9 cellular contexts compared by ENCODE assay signal in genomic region chr7:98286093-98286525, GRCh38. TPM values are rescaled to one million over a fixed set of nuclear protein-coding genes. Genes with fewer than 3 reads are reported as not detected.
DNase-seq lines count a peak whose midpoint lies in the region; ATAC-seq and TF ChIP-seq lines count a peak whose summit lies in the region.
"Had no signal": no experiment of that assay in that cellular context is flagged by ENCODE, and none has a peak within 500 bp of the region (broad histone marks: within the 10 kb centered on the region; RNA-seq: fewer than 3 reads in every experiment).

No MANE protein-coding gene starts in this region.

- no peak for ATAC-seq in activated naive CD8-positive, alpha-beta T cell treated with anti-CD3 and anti-CD28 coated beads, Interleukin-2, amount 50 U/mL, for 24 hours
- ATAC-seq in aorta (ENCODE audit: low FRiP score): no peak
- no peak for ATAC-seq in activated CD8-positive, alpha-beta memory T cell treated with anti-CD3 and anti-CD28 coated beads, Interleukin-2, amount 10 ng/mL, durations not matched to agents 7 days and 5 days
- ATAC-seq: activated T-cell treated with anti-CD3 and anti-CD28 coated beads, Interleukin-2, amount 50 U/mL, for 72 hours had no signal

- H4K91ac ChIP-seq in mesenchymal stem cell (ENCODE audit: low read length): peak overlapping the region; percentile 40

- H3K4me1 ChIP-seq in mesenchymal stem cell (ENCODE audit: control insufficient read depth, insufficient read depth, low read depth, low read length): peaks cover 57% of the 10 kb centered on the region
- H3K4me1 ChIP-seq in aorta (ENCODE audit: control insufficient read depth in 1 of 2, insufficient read depth in 2 of 2, low read length in 2 of 2): peaks cover 0 to 4% of the 10 kb centered on the region in 2 donors

- TF ChIP-seq CTCF in dorsolateral prefrontal cortex (IDR thresholded peaks at IDR 0.05 in 54 of 56, conservative IDR thresholded peaks at IDR 0.05 in 2 of 56; ENCODE audit: low read depth in 1 of 56, partially characterized antibody in 56 of 56): no peak

- no peaks in the 10 kb centered on the region for H3K36me3 Mint-ChIP-seq in activated naive CD8-positive, alpha-beta T cell
- H3K36me3 Mint-ChIP-seq in activated naive CD8-positive, alpha-beta T cell treated with anti-CD3 and anti-CD28 coated beads, Interleukin-2, amount 50 U/mL, for 24 hours (ENCODE audit: low read depth): peaks cover 6% of the 10 kb centered on the region
- peaks cover 4% of the 10 kb centered on the region for H3K36me3 Mint-ChIP-seq in activated CD8-positive, alpha-beta memory T cell treated with anti-CD3 and anti-CD28 coated beads, Interleukin-2, amount 10 ng/mL, durations not matched to agents 7 days and 5 days

- H3K9ac ChIP-seq in mesenchymal stem cell (ENCODE audit: low read length): peak overlapping the region; percentile 95

- peak overlapping the region; percentile 60 for H2AK5ac ChIP-seq in mesenchymal stem cell (ENCODE audit: low read length, severe bottlenecking)

- H3K4ac ChIP-seq in mesenchymal stem cell (ENCODE audit: low read depth in 1 of 2, low read length in 2 of 2): peak overlapping the region; percentile 6 to 87

- H3K4me2 ChIP-seq in mesenchymal stem cell (ENCODE audit: low read length, poor library complexity, severe bottlenecking): peak overlapping the region; percentile 6

- H3K14ac ChIP-seq in mesenchymal stem cell (ENCODE audit: low read length in 2 of 2): peak overlapping the region in 1 of 2 experiments; percentile 81

- no peaks in the 10 kb centered on the region for H3K9me3 Mint-ChIP-seq in activated naive CD8-positive, alpha-beta T cell (ENCODE audit: low read depth)
- H3K9me3 Mint-ChIP-seq in activated naive CD8-positive, alpha-beta T cell treated with anti-CD3 and anti-CD28 coated beads, Interleukin-2, amount 50 U/mL, for 24 hours: no peaks in the 10 kb centered on the region
- H3K9me3 Mint-ChIP-seq in activated CD8-positive, alpha-beta memory T cell treated with anti-CD3 and anti-CD28 coated beads, Interleukin-2, amount 10 ng/mL, durations not matched to agents 7 days and 5 days (ENCODE audit: low read depth): no peaks in the 10 kb centered on the region
- H3K9me3 Mint-ChIP-seq: activated T-cell treated with anti-CD3 and anti-CD28 coated beads, Interleukin-2, amount 50 U/mL, for 72 hours had no signal

- H4K8ac ChIP-seq in mesenchymal stem cell (ENCODE audit: low read length): peak overlapping the region; percentile 92

- peaks cover 29% of the 10 kb centered on the region for H3K4me1 Mint-ChIP-seq in activated naive CD8-positive, alpha-beta T cell (ENCODE audit: low read depth)
- peaks cover 26% of the 10 kb centered on the region for H3K4me1 Mint-ChIP-seq in activated naive CD8-positive, alpha-beta T cell treated with anti-CD3 and anti-CD28 coated beads, Interleukin-2, amount 50 U/mL, for 24 hours
- H3K4me1 Mint-ChIP-seq in activated CD8-positive, alpha-beta memory T cell treated with anti-CD3 and anti-CD28 coated beads, Interleukin-2, amount 10 ng/mL, durations not matched to agents 7 days and 5 days: peaks cover 14% of the 10 kb centered on the region

- peak overlapping the region in 1 of 2 experiments; percentile 52 for H2BK12ac ChIP-seq in mesenchymal stem cell (ENCODE audit: low read length in 2 of 2)

- H2BK120ac ChIP-seq in mesenchymal stem cell (ENCODE audit: low read depth, low read length): peak overlapping the region; percentile 71

- intact Hi-C loops in dorsolateral prefrontal cortex (cut with DNase I): no loop called here
- intact Hi-C loops in aorta (cut with DNase I): loop anchor here in 1 of 2 donors (10.0 kb wide), 2 partner anchors 129 to 589 kb away; partner anchors contain the start of genes TMEM130 and TRRAP

- H2BK15ac ChIP-seq in mesenchymal stem cell (ENCODE audit: low read depth, poor library complexity, severe bottlenecking): no peak overlapping the region

- no peak overlapping the region for H2AFZ ChIP-seq in mesenchymal stem cell (ENCODE audit: low read depth, low read length)

- peak overlapping the region; percentile 34 for H3K27ac Mint-ChIP-seq in activated naive CD8-positive, alpha-beta T cell
- H3K27ac Mint-ChIP-seq in activated naive CD8-positive, alpha-beta T cell treated with anti-CD3 and anti-CD28 coated beads, Interleukin-2, amount 50 U/mL, for 24 hours: no peak overlapping the region
- no peak overlapping the region for H3K27ac Mint-ChIP-seq in activated CD8-positive, alpha-beta memory T cell treated with anti-CD3 and anti-CD28 coated beads, Interleukin-2, amount 10 ng/mL, durations not matched to agents 7 days and 5 days
- H3K27ac Mint-ChIP-seq: activated T-cell treated with anti-CD3 and anti-CD28 coated beads, Interleukin-2, amount 50 U/mL, for 72 hours had no signal

- H3K18ac ChIP-seq in mesenchymal stem cell (ENCODE audit: low read depth in 1 of 2, low read length in 2 of 2): peak overlapping the region; percentile 76 to 77

- H3K36me3 ChIP-seq in mesenchymal stem cell (ENCODE audit: control insufficient read depth in 1 of 2, insufficient read depth in 2 of 2, low read depth in 1 of 2, low read length in 2 of 2): peaks cover 58 to 63% of the 10 kb centered on the region in 2 experiments
- H3K36me3 ChIP-seq in aorta (ENCODE audit: control insufficient read depth in 1 of 2, insufficient read depth in 2 of 2, low read length in 1 of 2): no peaks in the 10 kb centered on the region

- WGBS in mesenchymal stem cell: 21% methylated on average over 14 of the region's 14 CpGs
- WGBS in aorta, 2 donors: 70 to 81% methylated on average over 14 of the region's 14 CpGs

- H3K27ac ChIP-seq in dorsolateral prefrontal cortex (peak overlapping the region in 45 of 59 donors; percentile 3 to 96 (median 82)), mesenchymal stem cell (ENCODE audit: low read length, poor library complexity, severe bottlenecking) (peak overlapping the region; percentile 13), aorta (ENCODE audit: low read depth in 1 of 2, low read length in 2 of 2) (no peak overlapping the region)

- no peaks in the 10 kb centered on the region for H3K27me3 Mint-ChIP-seq in activated naive CD8-positive, alpha-beta T cell
- no peaks in the 10 kb centered on the region for H3K27me3 Mint-ChIP-seq in activated naive CD8-positive, alpha-beta T cell treated with anti-CD3 and anti-CD28 coated beads, Interleukin-2, amount 50 U/mL, for 24 hours
- no peaks in the 10 kb centered on the region for H3K27me3 Mint-ChIP-seq in activated CD8-positive, alpha-beta memory T cell treated with anti-CD3 and anti-CD28 coated beads, Interleukin-2, amount 10 ng/mL, durations not matched to agents 7 days and 5 days

- no peak overlapping the region for H3K4me3 Mint-ChIP-seq in activated naive CD8-positive, alpha-beta T cell
- no peak overlapping the region for H3K4me3 Mint-ChIP-seq in activated naive CD8-positive, alpha-beta T cell treated with anti-CD3 and anti-CD28 coated beads, Interleukin-2, amount 50 U/mL, for 24 hours
- H3K4me3 Mint-ChIP-seq in activated CD8-positive, alpha-beta memory T cell treated with anti-CD3 and anti-CD28 coated beads, Interleukin-2, amount 10 ng/mL, durations not matched to agents 7 days and 5 days: no peak overlapping the region
- H3K4me3 Mint-ChIP-seq: activated T-cell treated with anti-CD3 and anti-CD28 coated beads, Interleukin-2, amount 50 U/mL, for 72 hours had no signal

- H3K9me3 ChIP-seq in mesenchymal stem cell (ENCODE audit: control insufficient read depth, low read length) (no peaks in the 10 kb centered on the region), aorta (ENCODE audit: control insufficient read depth, low read length) (no peaks in the 10 kb centered on the region)

- peaks cover 2% of the 10 kb centered on the region for H3K79me1 ChIP-seq in mesenchymal stem cell (replicated peaks; ENCODE audit: low read length, poor library complexity, severe bottlenecking)

- H3K27me3 ChIP-seq in dorsolateral prefrontal cortex (no peaks in the 10 kb centered on the region), mesenchymal stem cell (ENCODE audit: control insufficient read depth in 1 of 2, insufficient read depth in 1 of 2, low read length in 2 of 2) (no peaks in the 10 kb centered on the region), aorta (ENCODE audit: control insufficient read depth in 1 of 2, insufficient read depth in 2 of 2, low read length in 1 of 2) (no peaks in the 10 kb centered on the region)

- peak overlapping the region in 1 of 2 experiments; percentile 5 for H3K23ac ChIP-seq in mesenchymal stem cell (ENCODE audit: low read length in 2 of 2)

- DNase-seq in activated naive CD8-positive, alpha-beta T cell treated with anti-CD3 and anti-CD28 coated beads, Interleukin-2, amount 50 U/mL, for 24 hours: no peak
- DNase-seq in dorsolateral prefrontal cortex (no peak), mesenchymal stem cell (peak; percentile 76), aorta (peak; percentile 85 to 88), DMS79 (lab: John Stamatoyannopoulos, UW) (no peak), DMS 273 treated with DMSO at 0.1 percent for 48 hours (lab: John Stamatoyannopoulos, UW) (no peak)
- DNase-seq in activated CD8-positive, alpha-beta memory T cell treated with anti-CD3 and anti-CD28 coated beads, Interleukin-2, amount 10 ng/mL, durations not matched to agents 7 days and 5 days: no peak
- DNase-seq: activated T-cell treated with anti-CD3 and anti-CD28 coated beads, Interleukin-2, amount 50 U/mL, for 72 hours had no signal

- H2BK5ac ChIP-seq in mesenchymal stem cell (ENCODE audit: low read depth, low read length, poor library complexity, severe bottlenecking): no peak overlapping the region

- CTCF ChIA-PET in activated CD8-positive, alpha-beta memory T cell treated with anti-CD3 and anti-CD28 coated beads, Interleukin-2, amount 10 ng/mL, durations not matched to agents 7 days and 5 days (lab: Charles Lee): no interaction called here

- peak overlapping the region in 25 of 59 donors; percentile 1 to 96 (median 28) for H3K4me3 ChIP-seq in dorsolateral prefrontal cortex
- peak overlapping the region in 1 of 2 experiments; percentile 91 for H3K4me3 ChIP-seq in mesenchymal stem cell (ENCODE audit: insufficient read depth in 1 of 2, low read depth in 1 of 2, low read length in 2 of 2)
- H3K4me3 ChIP-seq in aorta (ENCODE audit: low read length in 2 of 2): no peak overlapping the region

RNA-seq across cellular contexts. Expression of gene BRI3, which starts 4.6 kb away (rescaled TPM):
- total RNA-seq in dorsolateral prefrontal cortex (100 to 1,000 TPM in 11 of 120 experiments, 10 to 100 TPM in 109; 62.3 to 111 (median 85.4) TPM), aorta (100 to 1,000 TPM; 192 to 193 TPM)
- 768 TPM for polyA plus RNA-seq in mesenchymal stem cell (2013, experiment 1 of 2)
- polyA plus RNA-seq in mesenchymal stem cell (2013, experiment 2 of 2): 790 TPM
- 100 to 1,000 TPM; 155 to 295 TPM for polyA plus RNA-seq in aorta
- total RNA-seq in activated CD8-positive, alpha-beta memory T cell treated with anti-CD3 and anti-CD28 coated beads, Interleukin-2, amount 10 ng/mL, durations not matched to agents 7 days and 5 days: 10 to 100 TPM; 38.3 to 43.5 TPM

RNA-seq across cellular contexts. Expression of gene TECPR1, which starts 34.1 kb away (rescaled TPM):
- total RNA-seq in dorsolateral prefrontal cortex (100 to 1,000 TPM in 7 of 120 experiments, 10 to 100 TPM in 113; 51.1 to 113 (median 76.1) TPM), aorta (10 to 100 TPM; 33.8 to 48.0 TPM)
- 7.4 TPM for polyA plus RNA-seq in mesenchymal stem cell (2013, experiment 1 of 2)
- 7.4 TPM for polyA plus RNA-seq in mesenchymal stem cell (2013, experiment 2 of 2)
- polyA plus RNA-seq in aorta: 10 to 100 TPM; 16.0 to 24.7 TPM
- 10 to 100 TPM; 45.6 to 60.7 TPM for total RNA-seq in activated CD8-positive, alpha-beta memory T cell treated with anti-CD3 and anti-CD28 coated beads, Interleukin-2, amount 10 ng/mL, durations not matched to agents 7 days and 5 days

Comparison
In these comparisons a context has a peak if more than half of its experiments do, and no peak if none do; other contexts are left out.
1. DNase-seq: peak in mesenchymal stem cell (single experiment) and aorta (2 of 2); none in activated naive CD8-positive, alpha-beta T cell treated with anti-CD3 and anti-CD28 coated beads, Interleukin-2, amount 50 U/mL, for 24 hours (single experiment), dorsolateral prefrontal cortex (0 of 10), DMS79 (single experiment), activated CD8-positive, alpha-beta memory T cell treated with anti-CD3 and anti-CD28 coated beads, Interleukin-2, amount 10 ng/mL, durations not matched to agents 7 days and 5 days (single experiment) and DMS 273 treated with DMSO at 0.1 percent for 48 hours (single experiment).
2. H3K27ac ChIP-seq: peak in dorsolateral prefrontal cortex (45 of 59) and mesenchymal stem cell (single experiment); none in aorta (0 of 2).